Comparison of ENCODE assay signal across 1 cellular context in the genomic region with DNA sequence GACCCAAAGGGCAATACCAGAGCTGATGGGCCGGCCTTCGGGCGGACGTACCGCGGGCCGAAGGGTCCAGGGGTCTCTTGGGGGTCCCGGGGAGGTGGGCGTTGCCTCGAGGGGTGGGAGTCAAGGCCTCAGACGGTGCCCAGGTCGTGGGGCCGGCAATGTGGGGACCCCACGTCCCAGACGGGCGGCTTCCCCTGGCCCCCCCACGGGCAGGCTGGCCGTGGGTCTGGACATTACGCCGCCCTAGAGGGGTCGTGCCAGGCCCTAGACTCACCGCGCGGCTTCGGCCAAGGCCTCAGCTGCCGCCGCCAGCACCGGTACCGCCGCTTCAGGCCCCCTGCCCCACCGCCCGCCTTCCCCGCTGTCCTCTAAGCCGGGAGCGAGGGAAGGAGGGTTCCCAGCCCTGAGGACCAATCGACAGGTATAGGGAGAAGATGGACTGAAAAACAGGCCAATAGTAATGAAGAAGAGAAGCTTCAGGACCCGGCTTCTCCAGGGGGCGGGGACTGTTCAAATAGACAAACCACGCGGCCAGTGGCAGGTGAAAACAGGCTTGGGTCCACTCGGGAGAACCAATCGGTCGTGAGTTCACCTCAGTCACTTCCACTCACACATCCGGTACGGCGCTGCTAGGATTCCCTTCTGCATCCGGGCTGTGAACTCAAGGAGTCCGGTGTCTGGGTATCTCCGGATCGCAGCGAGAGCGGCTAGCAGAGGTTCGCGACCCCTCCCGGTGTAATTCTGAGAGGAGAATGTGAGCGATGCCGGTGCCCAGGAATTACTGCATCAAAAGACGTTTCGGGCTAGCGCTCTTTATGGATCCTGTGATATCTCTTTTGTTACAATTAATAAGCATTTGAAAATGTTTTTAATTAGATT.
TF ChIP-seq lines count a peak whose summit lies in the region.

A gene (minus strand): TSS at position 381 of the 879 bp plus-strand sequence. CDS start 3,142 bp downstream, outside the sequence.

TF ChIP-seq in HepG2, 621 proteins besides CTCF, POLR2A, EP300 and RAD21 (continued from another document and continues in another):
- TF ChIP-seq, protein P1, sequence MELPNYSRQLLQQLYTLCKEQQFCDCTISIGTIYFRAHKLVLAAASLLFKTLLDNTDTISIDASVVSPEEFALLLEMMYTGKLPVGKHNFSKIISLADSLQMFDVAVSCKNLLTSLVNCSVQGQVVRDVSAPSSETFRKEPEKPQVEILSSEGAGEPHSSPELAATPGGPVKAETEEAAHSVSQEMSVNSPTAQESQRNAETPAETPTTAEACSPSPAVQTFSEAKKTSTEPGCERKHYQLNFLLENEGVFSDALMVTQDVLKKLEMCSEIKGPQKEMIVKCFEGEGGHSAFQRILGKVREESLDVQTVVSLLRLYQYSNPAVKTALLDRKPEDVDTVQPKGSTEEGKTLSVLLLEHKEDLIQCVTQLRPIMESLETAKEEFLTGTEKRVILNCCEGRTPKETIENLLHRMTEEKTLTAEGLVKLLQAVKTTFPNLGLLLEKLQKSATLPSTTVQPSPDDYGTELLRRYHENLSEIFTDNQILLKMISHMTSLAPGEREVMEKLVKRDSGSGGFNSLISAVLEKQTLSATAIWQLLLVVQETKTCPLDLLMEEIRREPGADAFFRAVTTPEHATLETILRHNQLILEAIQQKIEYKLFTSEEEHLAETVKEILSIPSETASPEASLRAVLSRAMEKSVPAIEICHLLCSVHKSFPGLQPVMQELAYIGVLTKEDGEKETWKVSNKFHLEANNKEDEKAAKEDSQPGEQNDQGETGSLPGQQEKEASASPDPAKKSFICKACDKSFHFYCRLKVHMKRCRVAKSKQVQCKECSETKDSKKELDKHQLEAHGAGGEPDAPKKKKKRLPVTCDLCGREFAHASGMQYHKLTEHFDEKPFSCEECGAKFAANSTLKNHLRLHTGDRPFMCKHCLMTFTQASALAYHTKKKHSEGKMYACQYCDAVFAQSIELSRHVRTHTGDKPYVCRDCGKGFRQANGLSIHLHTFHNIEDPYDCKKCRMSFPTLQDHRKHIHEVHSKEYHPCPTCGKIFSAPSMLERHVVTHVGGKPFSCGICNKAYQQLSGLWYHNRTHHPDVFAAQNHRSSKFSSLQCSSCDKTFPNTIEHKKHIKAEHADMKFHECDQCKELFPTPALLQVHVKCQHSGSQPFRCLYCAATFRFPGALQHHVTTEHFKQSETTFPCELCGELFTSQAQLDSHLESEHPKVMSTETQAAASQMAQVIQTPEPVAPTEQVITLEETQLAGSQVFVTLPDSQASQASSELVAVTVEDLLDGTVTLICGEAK (IDR thresholded peaks at IDR 0.05): peak; percentile 96
- TF ChIP-seq, protein P1 (CRISPR knock-in tag; IDR thresholded peaks at IDR 0.05): peak; percentile 50; the same call in 1 of the 2 replicates
- TF ChIP-seq, protein P2, sequence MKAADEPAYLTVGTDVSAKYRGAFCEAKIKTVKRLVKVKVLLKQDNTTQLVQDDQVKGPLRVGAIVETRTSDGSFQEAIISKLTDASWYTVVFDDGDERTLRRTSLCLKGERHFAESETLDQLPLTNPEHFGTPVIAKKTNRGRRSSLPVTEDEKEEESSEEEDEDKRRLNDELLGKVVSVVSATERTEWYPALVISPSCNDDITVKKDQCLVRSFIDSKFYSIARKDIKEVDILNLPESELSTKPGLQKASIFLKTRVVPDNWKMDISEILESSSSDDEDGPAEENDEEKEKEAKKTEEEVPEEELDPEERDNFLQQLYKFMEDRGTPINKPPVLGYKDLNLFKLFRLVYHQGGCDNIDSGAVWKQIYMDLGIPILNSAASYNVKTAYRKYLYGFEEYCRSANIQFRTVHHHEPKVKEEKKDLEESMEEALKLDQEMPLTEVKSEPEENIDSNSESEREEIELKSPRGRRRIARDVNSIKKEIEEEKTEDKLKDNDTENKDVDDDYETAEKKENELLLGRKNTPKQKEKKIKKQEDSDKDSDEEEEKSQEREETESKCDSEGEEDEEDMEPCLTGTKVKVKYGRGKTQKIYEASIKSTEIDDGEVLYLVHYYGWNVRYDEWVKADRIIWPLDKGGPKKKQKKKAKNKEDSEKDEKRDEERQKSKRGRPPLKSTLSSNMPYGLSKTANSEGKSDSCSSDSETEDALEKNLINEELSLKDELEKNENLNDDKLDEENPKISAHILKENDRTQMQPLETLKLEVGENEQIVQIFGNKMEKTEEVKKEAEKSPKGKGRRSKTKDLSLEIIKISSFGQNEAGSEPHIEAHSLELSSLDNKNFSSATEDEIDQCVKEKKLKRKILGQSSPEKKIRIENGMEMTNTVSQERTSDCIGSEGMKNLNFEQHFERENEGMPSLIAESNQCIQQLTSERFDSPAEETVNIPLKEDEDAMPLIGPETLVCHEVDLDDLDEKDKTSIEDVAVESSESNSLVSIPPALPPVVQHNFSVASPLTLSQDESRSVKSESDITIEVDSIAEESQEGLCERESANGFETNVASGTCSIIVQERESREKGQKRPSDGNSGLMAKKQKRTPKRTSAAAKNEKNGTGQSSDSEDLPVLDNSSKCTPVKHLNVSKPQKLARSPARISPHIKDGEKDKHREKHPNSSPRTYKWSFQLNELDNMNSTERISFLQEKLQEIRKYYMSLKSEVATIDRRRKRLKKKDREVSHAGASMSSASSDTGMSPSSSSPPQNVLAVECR (CRISPR knock-in tag; IDR thresholded peaks at IDR 0.05; ENCODE audit: borderline replicate concordance): peak; percentile 78
- TF ChIP-seq, protein P3, sequence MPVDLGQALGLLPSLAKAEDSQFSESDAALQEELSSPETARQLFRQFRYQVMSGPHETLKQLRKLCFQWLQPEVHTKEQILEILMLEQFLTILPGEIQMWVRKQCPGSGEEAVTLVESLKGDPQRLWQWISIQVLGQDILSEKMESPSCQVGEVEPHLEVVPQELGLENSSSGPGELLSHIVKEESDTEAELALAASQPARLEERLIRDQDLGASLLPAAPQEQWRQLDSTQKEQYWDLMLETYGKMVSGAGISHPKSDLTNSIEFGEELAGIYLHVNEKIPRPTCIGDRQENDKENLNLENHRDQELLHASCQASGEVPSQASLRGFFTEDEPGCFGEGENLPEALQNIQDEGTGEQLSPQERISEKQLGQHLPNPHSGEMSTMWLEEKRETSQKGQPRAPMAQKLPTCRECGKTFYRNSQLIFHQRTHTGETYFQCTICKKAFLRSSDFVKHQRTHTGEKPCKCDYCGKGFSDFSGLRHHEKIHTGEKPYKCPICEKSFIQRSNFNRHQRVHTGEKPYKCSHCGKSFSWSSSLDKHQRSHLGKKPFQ (CRISPR knock-in tag; IDR thresholded peaks at IDR 0.05; ENCODE audit: insufficient replicate concordance): no peak
- TF ChIP-seq, protein P4, sequence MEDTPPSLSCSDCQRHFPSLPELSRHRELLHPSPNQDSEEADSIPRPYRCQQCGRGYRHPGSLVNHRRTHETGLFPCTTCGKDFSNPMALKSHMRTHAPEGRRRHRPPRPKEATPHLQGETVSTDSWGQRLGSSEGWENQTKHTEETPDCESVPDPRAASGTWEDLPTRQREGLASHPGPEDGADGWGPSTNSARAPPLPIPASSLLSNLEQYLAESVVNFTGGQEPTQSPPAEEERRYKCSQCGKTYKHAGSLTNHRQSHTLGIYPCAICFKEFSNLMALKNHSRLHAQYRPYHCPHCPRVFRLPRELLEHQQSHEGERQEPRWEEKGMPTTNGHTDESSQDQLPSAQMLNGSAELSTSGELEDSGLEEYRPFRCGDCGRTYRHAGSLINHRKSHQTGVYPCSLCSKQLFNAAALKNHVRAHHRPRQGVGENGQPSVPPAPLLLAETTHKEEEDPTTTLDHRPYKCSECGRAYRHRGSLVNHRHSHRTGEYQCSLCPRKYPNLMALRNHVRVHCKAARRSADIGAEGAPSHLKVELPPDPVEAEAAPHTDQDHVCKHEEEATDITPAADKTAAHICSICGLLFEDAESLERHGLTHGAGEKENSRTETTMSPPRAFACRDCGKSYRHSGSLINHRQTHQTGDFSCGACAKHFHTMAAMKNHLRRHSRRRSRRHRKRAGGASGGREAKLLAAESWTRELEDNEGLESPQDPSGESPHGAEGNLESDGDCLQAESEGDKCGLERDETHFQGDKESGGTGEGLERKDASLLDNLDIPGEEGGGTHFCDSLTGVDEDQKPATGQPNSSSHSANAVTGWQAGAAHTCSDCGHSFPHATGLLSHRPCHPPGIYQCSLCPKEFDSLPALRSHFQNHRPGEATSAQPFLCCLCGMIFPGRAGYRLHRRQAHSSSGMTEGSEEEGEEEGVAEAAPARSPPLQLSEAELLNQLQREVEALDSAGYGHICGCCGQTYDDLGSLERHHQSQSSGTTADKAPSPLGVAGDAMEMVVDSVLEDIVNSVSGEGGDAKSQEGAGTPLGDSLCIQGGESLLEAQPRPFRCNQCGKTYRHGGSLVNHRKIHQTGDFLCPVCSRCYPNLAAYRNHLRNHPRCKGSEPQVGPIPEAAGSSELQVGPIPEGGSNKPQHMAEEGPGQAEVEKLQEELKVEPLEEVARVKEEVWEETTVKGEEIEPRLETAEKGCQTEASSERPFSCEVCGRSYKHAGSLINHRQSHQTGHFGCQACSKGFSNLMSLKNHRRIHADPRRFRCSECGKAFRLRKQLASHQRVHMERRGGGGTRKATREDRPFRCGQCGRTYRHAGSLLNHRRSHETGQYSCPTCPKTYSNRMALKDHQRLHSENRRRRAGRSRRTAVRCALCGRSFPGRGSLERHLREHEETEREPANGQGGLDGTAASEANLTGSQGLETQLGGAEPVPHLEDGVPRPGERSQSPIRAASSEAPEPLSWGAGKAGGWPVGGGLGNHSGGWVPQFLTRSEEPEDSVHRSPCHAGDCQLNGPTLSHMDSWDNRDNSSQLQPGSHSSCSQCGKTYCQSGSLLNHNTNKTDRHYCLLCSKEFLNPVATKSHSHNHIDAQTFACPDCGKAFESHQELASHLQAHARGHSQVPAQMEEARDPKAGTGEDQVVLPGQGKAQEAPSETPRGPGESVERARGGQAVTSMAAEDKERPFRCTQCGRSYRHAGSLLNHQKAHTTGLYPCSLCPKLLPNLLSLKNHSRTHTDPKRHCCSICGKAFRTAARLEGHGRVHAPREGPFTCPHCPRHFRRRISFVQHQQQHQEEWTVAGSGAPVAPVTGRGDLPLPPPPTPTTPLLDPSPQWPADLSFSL (CRISPR knock-in tag; IDR thresholded peaks at IDR 0.05): no peak
- TF ChIP-seq CBX1 (IDR thresholded peaks at IDR 0.05; ENCODE audit: low read depth): peak; percentile 78
- TF ChIP-seq, protein P5, sequence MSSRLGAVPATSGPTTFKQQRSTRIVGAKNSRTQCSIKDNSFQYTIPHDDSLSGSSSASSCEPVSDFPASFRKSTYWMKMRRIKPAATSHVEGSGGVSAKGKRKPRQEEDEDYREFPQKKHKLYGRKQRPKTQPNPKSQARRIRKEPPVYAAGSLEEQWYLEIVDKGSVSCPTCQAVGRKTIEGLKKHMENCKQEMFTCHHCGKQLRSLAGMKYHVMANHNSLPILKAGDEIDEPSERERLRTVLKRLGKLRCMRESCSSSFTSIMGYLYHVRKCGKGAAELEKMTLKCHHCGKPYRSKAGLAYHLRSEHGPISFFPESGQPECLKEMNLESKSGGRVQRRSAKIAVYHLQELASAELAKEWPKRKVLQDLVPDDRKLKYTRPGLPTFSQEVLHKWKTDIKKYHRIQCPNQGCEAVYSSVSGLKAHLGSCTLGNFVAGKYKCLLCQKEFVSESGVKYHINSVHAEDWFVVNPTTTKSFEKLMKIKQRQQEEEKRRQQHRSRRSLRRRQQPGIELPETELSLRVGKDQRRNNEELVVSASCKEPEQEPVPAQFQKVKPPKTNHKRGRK (CRISPR knock-in tag; IDR thresholded peaks at IDR 0.05): no peak
- TF ChIP-seq, protein P6, sequence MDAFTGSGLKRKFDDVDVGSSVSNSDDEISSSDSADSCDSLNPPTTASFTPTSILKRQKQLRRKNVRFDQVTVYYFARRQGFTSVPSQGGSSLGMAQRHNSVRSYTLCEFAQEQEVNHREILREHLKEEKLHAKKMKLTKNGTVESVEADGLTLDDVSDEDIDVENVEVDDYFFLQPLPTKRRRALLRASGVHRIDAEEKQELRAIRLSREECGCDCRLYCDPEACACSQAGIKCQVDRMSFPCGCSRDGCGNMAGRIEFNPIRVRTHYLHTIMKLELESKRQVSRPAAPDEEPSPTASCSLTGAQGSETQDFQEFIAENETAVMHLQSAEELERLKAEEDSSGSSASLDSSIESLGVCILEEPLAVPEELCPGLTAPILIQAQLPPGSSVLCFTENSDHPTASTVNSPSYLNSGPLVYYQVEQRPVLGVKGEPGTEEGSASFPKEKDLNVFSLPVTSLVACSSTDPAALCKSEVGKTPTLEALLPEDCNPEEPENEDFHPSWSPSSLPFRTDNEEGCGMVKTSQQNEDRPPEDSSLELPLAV (CRISPR knock-in tag; conservative IDR thresholded peaks at IDR 0.05; ENCODE audit: low read depth): no peak
- TF ChIP-seq, protein P7, sequence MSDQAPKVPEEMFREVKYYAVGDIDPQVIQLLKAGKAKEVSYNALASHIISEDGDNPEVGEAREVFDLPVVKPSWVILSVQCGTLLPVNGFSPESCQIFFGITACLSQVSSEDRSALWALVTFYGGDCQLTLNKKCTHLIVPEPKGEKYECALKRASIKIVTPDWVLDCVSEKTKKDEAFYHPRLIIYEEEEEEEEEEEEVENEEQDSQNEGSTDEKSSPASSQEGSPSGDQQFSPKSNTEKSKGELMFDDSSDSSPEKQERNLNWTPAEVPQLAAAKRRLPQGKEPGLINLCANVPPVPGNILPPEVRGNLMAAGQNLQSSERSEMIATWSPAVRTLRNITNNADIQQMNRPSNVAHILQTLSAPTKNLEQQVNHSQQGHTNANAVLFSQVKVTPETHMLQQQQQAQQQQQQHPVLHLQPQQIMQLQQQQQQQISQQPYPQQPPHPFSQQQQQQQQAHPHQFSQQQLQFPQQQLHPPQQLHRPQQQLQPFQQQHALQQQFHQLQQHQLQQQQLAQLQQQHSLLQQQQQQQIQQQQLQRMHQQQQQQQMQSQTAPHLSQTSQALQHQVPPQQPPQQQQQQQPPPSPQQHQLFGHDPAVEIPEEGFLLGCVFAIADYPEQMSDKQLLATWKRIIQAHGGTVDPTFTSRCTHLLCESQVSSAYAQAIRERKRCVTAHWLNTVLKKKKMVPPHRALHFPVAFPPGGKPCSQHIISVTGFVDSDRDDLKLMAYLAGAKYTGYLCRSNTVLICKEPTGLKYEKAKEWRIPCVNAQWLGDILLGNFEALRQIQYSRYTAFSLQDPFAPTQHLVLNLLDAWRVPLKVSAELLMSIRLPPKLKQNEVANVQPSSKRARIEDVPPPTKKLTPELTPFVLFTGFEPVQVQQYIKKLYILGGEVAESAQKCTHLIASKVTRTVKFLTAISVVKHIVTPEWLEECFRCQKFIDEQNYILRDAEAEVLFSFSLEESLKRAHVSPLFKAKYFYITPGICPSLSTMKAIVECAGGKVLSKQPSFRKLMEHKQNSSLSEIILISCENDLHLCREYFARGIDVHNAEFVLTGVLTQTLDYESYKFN (CRISPR knock-in tag; conservative IDR thresholded peaks at IDR 0.05): no peak
